Comparison of ENCODE assay signal across 1 cellular context in the genomic region with DNA sequence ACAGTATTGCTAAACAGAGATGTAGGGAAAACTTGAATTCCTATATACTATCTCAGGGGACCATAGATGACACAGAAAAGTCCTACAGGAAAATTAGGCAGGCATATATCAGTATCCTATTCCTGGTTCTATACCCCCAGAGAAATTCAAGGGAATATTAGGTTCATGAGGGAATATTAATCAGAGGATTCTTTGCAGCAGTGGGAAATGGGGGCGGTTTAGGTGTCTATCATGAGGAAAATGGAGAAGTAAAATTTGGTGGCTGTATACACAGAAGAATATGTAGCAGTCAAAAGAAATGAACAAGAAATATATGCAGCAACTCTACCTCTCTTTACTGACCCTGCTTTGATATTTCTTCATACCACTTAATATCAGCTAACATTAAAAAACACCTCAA.
TF ChIP-seq lines count a peak whose summit lies in the region.

No MANE protein-coding gene starts in this region.

TF ChIP-seq in WTC11, 78 proteins besides CTCF, POLR2A, EP300 and RAD21 (continued from another document):
- TF ChIP-seq, protein P1, sequence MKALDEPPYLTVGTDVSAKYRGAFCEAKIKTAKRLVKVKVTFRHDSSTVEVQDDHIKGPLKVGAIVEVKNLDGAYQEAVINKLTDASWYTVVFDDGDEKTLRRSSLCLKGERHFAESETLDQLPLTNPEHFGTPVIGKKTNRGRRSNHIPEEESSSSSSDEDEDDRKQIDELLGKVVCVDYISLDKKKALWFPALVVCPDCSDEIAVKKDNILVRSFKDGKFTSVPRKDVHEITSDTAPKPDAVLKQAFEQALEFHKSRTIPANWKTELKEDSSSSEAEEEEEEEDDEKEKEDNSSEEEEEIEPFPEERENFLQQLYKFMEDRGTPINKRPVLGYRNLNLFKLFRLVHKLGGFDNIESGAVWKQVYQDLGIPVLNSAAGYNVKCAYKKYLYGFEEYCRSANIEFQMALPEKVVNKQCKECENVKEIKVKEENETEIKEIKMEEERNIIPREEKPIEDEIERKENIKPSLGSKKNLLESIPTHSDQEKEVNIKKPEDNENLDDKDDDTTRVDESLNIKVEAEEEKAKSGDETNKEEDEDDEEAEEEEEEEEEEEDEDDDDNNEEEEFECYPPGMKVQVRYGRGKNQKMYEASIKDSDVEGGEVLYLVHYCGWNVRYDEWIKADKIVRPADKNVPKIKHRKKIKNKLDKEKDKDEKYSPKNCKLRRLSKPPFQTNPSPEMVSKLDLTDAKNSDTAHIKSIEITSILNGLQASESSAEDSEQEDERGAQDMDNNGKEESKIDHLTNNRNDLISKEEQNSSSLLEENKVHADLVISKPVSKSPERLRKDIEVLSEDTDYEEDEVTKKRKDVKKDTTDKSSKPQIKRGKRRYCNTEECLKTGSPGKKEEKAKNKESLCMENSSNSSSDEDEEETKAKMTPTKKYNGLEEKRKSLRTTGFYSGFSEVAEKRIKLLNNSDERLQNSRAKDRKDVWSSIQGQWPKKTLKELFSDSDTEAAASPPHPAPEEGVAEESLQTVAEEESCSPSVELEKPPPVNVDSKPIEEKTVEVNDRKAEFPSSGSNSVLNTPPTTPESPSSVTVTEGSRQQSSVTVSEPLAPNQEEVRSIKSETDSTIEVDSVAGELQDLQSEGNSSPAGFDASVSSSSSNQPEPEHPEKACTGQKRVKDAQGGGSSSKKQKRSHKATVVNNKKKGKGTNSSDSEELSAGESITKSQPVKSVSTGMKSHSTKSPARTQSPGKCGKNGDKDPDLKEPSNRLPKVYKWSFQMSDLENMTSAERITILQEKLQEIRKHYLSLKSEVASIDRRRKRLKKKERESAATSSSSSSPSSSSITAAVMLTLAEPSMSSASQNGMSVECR (CRISPR knock-in tag; IDR thresholded peaks at IDR 0.05; ENCODE audit: borderline replicate concordance): no peak
- TF ChIP-seq, protein P2, sequence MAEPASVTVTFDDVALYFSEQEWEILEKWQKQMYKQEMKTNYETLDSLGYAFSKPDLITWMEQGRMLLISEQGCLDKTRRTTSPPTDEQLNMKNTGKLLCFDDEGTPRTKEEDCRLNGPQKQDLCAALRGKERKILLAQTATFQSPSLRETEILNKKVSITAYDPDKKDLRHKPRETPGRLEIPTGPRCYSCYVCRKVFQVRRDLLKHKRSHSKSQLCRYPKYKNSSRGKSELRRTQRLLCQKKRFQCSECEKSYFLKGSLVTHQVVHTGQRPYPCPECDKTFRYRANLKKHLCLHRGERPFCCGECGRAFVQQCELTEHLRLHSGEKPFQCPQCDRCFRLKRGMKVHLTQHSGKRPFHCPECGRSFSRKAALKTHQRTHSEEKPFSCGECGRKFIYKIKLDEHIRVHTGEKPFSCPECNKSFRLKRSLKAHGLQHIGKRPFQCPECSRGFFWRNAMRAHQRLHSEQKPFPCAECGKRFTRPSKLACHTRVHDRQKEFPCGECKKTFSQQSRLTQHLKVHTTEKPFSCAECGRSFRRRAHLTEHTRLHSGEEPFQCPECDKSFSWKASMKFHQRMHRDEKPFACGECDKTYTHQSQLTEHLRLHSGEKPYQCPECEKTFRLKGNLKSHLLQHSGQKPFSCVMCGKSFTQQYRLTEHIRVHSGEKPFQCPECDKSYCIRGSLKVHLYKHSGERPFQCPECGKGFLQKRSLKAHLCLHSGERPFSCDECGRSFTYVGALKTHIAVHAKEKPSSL (CRISPR knock-in tag; conservative IDR thresholded peaks at IDR 0.05): no peak
- no peak for TF ChIP-seq ZNF232 (CRISPR knock-in tag; IDR thresholded peaks at IDR 0.05)
- TF ChIP-seq NR1H2 (CRISPR knock-in tag; IDR thresholded peaks at IDR 0.05): no peak
- TF ChIP-seq, protein P3, sequence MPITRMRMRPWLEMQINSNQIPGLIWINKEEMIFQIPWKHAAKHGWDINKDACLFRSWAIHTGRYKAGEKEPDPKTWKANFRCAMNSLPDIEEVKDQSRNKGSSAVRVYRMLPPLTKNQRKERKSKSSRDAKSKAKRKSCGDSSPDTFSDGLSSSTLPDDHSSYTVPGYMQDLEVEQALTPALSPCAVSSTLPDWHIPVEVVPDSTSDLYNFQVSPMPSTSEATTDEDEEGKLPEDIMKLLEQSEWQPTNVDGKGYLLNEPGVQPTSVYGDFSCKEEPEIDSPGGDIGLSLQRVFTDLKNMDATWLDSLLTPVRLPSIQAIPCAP (CRISPR knock-in tag; IDR thresholded peaks at IDR 0.05): no peak
- no peak for TF ChIP-seq MXD4 (CRISPR knock-in tag; IDR thresholded peaks at IDR 0.05; ENCODE audit: borderline replicate concordance)
- TF ChIP-seq, protein P4, sequence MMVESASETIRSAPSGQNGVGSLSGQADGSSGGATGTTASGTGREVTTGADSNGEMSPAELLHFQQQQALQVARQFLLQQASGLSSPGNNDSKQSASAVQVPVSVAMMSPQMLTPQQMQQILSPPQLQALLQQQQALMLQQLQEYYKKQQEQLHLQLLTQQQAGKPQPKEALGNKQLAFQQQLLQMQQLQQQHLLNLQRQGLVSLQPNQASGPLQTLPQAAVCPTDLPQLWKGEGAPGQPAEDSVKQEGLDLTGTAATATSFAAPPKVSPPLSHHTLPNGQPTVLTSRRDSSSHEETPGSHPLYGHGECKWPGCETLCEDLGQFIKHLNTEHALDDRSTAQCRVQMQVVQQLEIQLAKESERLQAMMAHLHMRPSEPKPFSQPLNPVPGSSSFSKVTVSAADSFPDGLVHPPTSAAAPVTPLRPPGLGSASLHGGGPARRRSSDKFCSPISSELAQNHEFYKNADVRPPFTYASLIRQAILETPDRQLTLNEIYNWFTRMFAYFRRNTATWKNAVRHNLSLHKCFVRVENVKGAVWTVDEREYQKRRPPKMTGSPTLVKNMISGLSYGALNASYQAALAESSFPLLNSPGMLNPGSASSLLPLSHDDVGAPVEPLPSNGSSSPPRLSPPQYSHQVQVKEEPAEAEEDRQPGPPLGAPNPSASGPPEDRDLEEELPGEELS (CRISPR knock-in tag; IDR thresholded peaks at IDR 0.05): no peak
- no peak for TF ChIP-seq NFE2L1 (CRISPR knock-in tag; IDR thresholded peaks at IDR 0.05)
- TF ChIP-seq, protein P5, sequence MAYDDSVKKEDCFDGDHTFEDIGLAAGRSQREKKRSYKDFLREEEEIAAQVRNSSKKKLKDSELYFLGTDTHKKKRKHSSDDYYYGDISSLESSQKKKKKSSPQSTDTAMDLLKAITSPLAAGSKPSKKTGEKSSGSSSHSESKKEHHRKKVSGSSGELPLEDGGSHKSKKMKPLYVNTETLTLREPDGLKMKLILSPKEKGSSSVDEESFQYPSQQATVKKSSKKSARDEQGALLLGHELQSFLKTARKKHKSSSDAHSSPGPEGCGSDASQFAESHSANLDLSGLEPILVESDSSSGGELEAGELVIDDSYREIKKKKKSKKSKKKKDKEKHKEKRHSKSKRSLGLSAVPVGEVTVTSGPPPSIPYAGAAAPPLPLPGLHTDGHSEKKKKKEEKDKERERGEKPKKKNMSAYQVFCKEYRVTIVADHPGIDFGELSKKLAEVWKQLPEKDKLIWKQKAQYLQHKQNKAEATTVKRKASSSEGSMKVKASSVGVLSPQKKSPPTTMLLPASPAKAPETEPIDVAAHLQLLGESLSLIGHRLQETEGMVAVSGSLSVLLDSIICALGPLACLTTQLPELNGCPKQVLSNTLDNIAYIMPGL (CRISPR knock-in tag; IDR thresholded peaks at IDR 0.05): no peak
- TF ChIP-seq TCF7 (CRISPR knock-in tag; IDR thresholded peaks at IDR 0.05; ENCODE audit: low read depth): no peak
- no peak for TF ChIP-seq JUN (CRISPR knock-in tag; IDR thresholded peaks at IDR 0.05)
